ENCODE assay signal across 7 cellular contexts in the genomic region with DNA sequence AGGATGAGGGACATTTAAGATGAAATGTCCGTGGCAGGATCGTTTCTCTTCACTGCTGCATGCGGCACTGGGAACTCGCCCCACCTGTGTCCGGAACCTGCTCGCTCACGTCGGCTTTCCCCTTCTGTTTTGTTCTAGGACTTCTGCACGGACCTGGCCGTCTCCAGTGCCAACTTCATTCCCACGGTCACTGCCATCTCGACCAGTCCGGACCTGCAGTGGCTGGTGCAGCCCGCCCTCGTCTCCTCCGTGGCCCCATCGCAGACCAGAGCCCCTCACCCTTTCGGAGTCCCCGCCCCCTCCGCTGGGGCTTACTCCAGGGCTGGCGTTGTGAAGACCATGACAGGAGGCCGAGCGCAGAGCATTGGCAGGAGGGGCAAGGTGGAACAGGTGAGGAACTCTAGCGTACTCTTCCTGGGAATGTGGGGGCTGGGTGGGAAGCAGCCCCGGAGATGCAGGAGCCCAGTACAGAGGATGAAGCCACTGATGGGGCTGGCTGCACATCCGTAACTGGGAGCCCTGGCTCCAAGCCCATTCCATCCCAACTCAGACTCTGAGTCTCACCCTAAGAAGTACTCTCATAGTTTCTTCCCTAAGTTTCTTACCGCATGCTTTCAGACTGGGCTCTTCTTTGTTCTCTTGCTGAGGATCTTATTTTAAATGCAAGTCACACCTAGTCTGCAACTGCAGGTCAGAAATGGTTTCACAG. TPM values are rescaled to one million over a fixed set of nuclear protein-coding genes. Genes with fewer than 3 reads are reported as not detected.
A peak's percentile ranks its signal among the peaks of the same experiment; 100 is the strongest.
DNase-seq lines count a peak whose midpoint lies in the region; ATAC-seq, FAIRE-seq and TF ChIP-seq lines count a peak whose summit lies in the region.

No MANE protein-coding gene starts in this region.

- intact Hi-C loops in adrenal gland (cut with DNase I): loop anchor here in 1 of 2 donors (10.0 kb wide), 1 partner anchor 135 kb away; no protein-coding TSS in a partner anchor

- peak overlapping the region; percentile 56 for H3K4me3 ChIP-seq in LNCaP clone FGC (ENCODE audit: low read depth, low read length)
- H3K4me3 ChIP-seq in adrenal gland: peak overlapping the region; percentile 35 to 99 (median 86)
- H3K4me3 ChIP-seq in iPS-18a (ENCODE audit: low read length): peak overlapping the region; percentile 94
- peak overlapping the region; percentile 63 to 88 for H3K4me3 ChIP-seq in small intestine (ENCODE audit: low read depth in 1 of 2, low read length in 2 of 2)

- H3K9ac ChIP-seq in iPS-18a (ENCODE audit: low read length): peak overlapping the region; percentile 91

- ATAC-seq in HG03196 (IDR thresholded peaks at IDR 0.05; ENCODE audit: unreplicated experiment): no peak

- whole genome bisulfite sequencing in adrenal gland, 4 donors: 19 to 24% (median 22%) methylated on average over 12 to 27 of the region's 27 CpGs
- WGBS in small intestine, 3 donors: 9 to 17% (median 14%) methylated on average over 27 of the region's 27 CpGs

- TF ChIP-seq CTCF in LNCaP clone FGC (IDR thresholded peaks at IDR 0.05; ENCODE audit: control insufficient read depth, extremely low read depth, insufficient read depth) (no peak), adrenal gland (IDR thresholded peaks at IDR 0.05) (no peak), GM13976 (IDR thresholded peaks at IDR 0.05; ENCODE audit: borderline replicate concordance, control extremely low read depth, extremely low read depth, insufficient read depth, missing control alignments) (no peak)

- TF ChIP-seq POLR2A in adrenal gland (IDR thresholded peaks at IDR 0.05): no peak

- in situ Hi-C loops in GM13976 (cut with MboI; ENCODE audit: low sequenced_read_pairs, unreplicated experiment): no loop called here

- peak overlapping the region in 4 of 5 donors; percentile 97 to 99 (median 99) for H3K27ac ChIP-seq in adrenal gland
- H3K27ac ChIP-seq in iPS-18a (ENCODE audit: low read length): peak overlapping the region; percentile 64
- peak overlapping the region; percentile 91 to 99 for H3K27ac ChIP-seq in small intestine (ENCODE audit: low read depth in 1 of 2, low read length in 1 of 2)

- no peaks in the 10 kb centered on the region for H3K27me3 ChIP-seq in adrenal gland
- peaks cover 57% of the 10 kb centered on the region for H3K27me3 ChIP-seq in iPS-18a (ENCODE audit: control insufficient read depth, insufficient read depth, low read length)
- no peaks in the 10 kb centered on the region for H3K27me3 ChIP-seq in small intestine (ENCODE audit: control insufficient read depth in 2 of 2, insufficient read depth in 2 of 2, low read length in 2 of 2)

- DNase-seq in LNCaP clone FGC (ENCODE audit: low read depth): no peak
- DNase-seq in adrenal gland: peak; percentile 43 to 71 (median 52)
- DNase-seq in small intestine: no peak
- no peak for DNase-seq in DMS79 (lab: John Stamatoyannopoulos, UW)
- no peak for DNase-seq in GM13976 (ENCODE audit: low spot score)

- H3K4me1 ChIP-seq in adrenal gland (replicated peaks in 1 of 2) (peaks cover 16 to 26% of the 10 kb centered on the region in 2 donors), iPS-18a (ENCODE audit: control insufficient read depth, low read depth, low read length) (peaks cover 26% of the 10 kb centered on the region), small intestine (ENCODE audit: control insufficient read depth in 2 of 2, insufficient read depth in 1 of 2, low read depth in 1 of 2, low read length in 1 of 2) (peaks cover 0 to 5% of the 10 kb centered on the region in 2 donors)

- no peak for FAIRE-seq in small intestine (lab: Jason Lieb, UNC)

- H3K36me3 ChIP-seq in adrenal gland (replicated peaks in 1 of 2) (peaks cover 0 to 29% of the 10 kb centered on the region in 2 donors), iPS-18a (ENCODE audit: control insufficient read depth, low read depth, low read length) (peaks cover 14% of the 10 kb centered on the region), small intestine (ENCODE audit: control insufficient read depth in 2 of 2, insufficient read depth in 2 of 2, low read length in 2 of 2) (peaks cover 4 to 15% of the 10 kb centered on the region in 2 donors)

- H3K9me3 ChIP-seq in adrenal gland (replicated peaks in 1 of 3) (no peaks in the 10 kb centered on the region), iPS-18a (ENCODE audit: control insufficient read depth, low read depth, low read length) (no peaks in the 10 kb centered on the region), small intestine (ENCODE audit: control insufficient read depth, low read depth) (no peaks in the 10 kb centered on the region)

RNA-seq across cellular contexts. Expression of a gene that starts 1.3 kb away (rescaled TPM):
- total RNA-seq in adrenal gland: 100 to 1,000 TPM in 5 of 8 donors, 10 to 100 TPM in 3; 47.9 to 393 (median 152) TPM
- polyA plus RNA-seq in adrenal gland (100 to 1,000 TPM in 2 of 3 donors, 10 to 100 TPM in 1; 63.2 to 129 (median 107) TPM), small intestine (100 to 1,000 TPM in 2 of 3 donors, 10 to 100 TPM in 1; 71.6 to 344 (median 136) TPM)

Comparison
In these comparisons a context has a peak if more than half of its experiments do, and no peak if none do; other contexts are left out.
1. DNase-seq: peak in adrenal gland (7 of 7); none in LNCaP clone FGC (single experiment), small intestine (single experiment), DMS79 (single experiment) and GM13976 (single experiment).
2. Peak in every context shown above with its lines, with median percentiles within 50 percentile points of each other: H3K4me3 ChIP-seq and H3K27ac ChIP-seq.